In genomic region chr2:53970898-53971681, GRCh38 we compare ENCODE assay signal across 8 cellular contexts. TPM values are rescaled to one million over a fixed set of nuclear protein-coding genes. Genes with fewer than 3 reads are reported as not detected.
DNase-seq lines count a peak whose midpoint lies in the region; ATAC-seq lines count a peak whose summit lies in the region.

TSS of gene PSME4 (minus strand) at chr2:53970993. CDS start at chr2:53970784, 209 bp downstream.

- peak within 1 kb of the TSS; percentile 87 for H3K4me3 ChIP-seq in CD8-positive, alpha-beta memory T cell (ENCODE audit: low read length)
- H3K4me3 ChIP-seq in effector memory CD4-positive, alpha-beta T cell (ENCODE audit: insufficient read depth, low read depth, low read length, poor library complexity, severe bottlenecking), result peak within 1 kb of the TSS; percentile 89

- peaks cover 38% of the 10 kb centered on the region for H3K4me1 ChIP-seq in CD8-positive, alpha-beta memory T cell (ENCODE audit: insufficient read depth, low read length)
- peaks cover 11% of the 10 kb centered on the region for H3K4me1 ChIP-seq in effector memory CD4-positive, alpha-beta T cell (ENCODE audit: control insufficient read depth, insufficient read depth, low read length, poor library complexity, severe bottlenecking)

- no peaks in the 10 kb centered on the region for H3K36me3 ChIP-seq in CD8-positive, alpha-beta memory T cell (ENCODE audit: insufficient read depth, low read length)
- H3K36me3 ChIP-seq in effector memory CD4-positive, alpha-beta T cell (ENCODE audit: control insufficient read depth, insufficient read depth, low read length), result peaks cover 6% of the 10 kb centered on the region

- DNase-seq in CD8-positive, alpha-beta memory T cell, result peak; percentile 88 to 95 (median 92)
- DNase-seq in HPDE6-E6E7 (ENCODE audit: extremely low spot score), result peak; percentile 86
- peak; percentile 27 for DNase-seq in NK-92 (lab: John Stamatoyannopoulos, UW; ENCODE audit: unreplicated experiment)
- peak; percentile 86 to 90 (median 86) for DNase-seq in effector memory CD4-positive, alpha-beta T cell
- DNase-seq in lung microvascular endothelial cell (ENCODE audit: low read depth in 2 of 2), result peak; percentile 93 to 96
- peak; percentile 88 to 98 (median 91) for DNase-seq in stimulated activated CD4-positive, alpha-beta T cell treated with anti-CD3 and anti-CD28 coated beads, TNF-alpha, amount 100 ng/mL, for 4 hours (ENCODE audit: low read depth in 3 of 3)

- no peaks in the 10 kb centered on the region for H3K27me3 Mint-ChIP-seq in CD8-positive, alpha-beta memory T cell

- peaks cover 53 to 62% (median 56%) of the 10 kb centered on the region in 3 donors for H3K4me1 Mint-ChIP-seq in CD8-positive, alpha-beta memory T cell

- H3K9me3 ChIP-seq in CD8-positive, alpha-beta memory T cell (ENCODE audit: low read length), result no peaks in the 10 kb centered on the region
- no peaks in the 10 kb centered on the region for H3K9me3 ChIP-seq in effector memory CD4-positive, alpha-beta T cell (ENCODE audit: control insufficient read depth, low read length)

- no peaks in the 10 kb centered on the region for H3K27me3 ChIP-seq in CD8-positive, alpha-beta memory T cell (ENCODE audit: insufficient read depth, low read length, poor library complexity, severe bottlenecking)
- no peaks in the 10 kb centered on the region for H3K27me3 ChIP-seq in effector memory CD4-positive, alpha-beta T cell (replicated peaks; ENCODE audit: control insufficient read depth, insufficient read depth, low read length, poor library complexity, severe bottlenecking)

- no peaks in the 10 kb centered on the region for H3K9me3 Mint-ChIP-seq in CD8-positive, alpha-beta memory T cell

- H3K27ac ChIP-seq in CD8-positive, alpha-beta memory T cell (ENCODE audit: low read depth, low read length), result peak within 1 kb of the TSS; percentile 92
- peak within 1 kb of the TSS; percentile 84 for H3K27ac ChIP-seq in effector memory CD4-positive, alpha-beta T cell (ENCODE audit: insufficient read depth, low read length, poor library complexity, severe bottlenecking)

- peak within 1 kb of the TSS; percentile 94 to 99 (median 96) for H3K27ac Mint-ChIP-seq in CD8-positive, alpha-beta memory T cell

- POLR2A ChIA-PET in CD8-positive, alpha-beta memory T cell (lab: Charles Lee), result interaction anchor here (0.6 to 3.8 kb wide), 4 partner anchors 20 to 145 kb away, joined by 3 to 23 read pairs (median 6); partner anchors contain the start of gene ACYP2
- POLR2A ChIA-PET in activated CD8-positive, alpha-beta memory T cell treated with anti-CD3 and anti-CD28 coated beads for 36 hours (lab: Charles Lee), result interaction anchor here (1.0 to 2.1 kb wide), 2 partner anchors 24 to 84 kb away, joined by 5 to 9 read pairs; no protein-coding TSS in a partner anchor

- H3K4me3 Mint-ChIP-seq in CD8-positive, alpha-beta memory T cell, result peak within 1 kb of the TSS; percentile 89 to 97 (median 94)

- CTCF ChIA-PET in CD8-positive, alpha-beta memory T cell (lab: Charles Lee), result interaction anchor here (1.1 to 3.6 kb wide), 2 partner anchors 29 to 42 kb away, joined by 3 to 9 read pairs; no protein-coding TSS in a partner anchor
- CTCF ChIA-PET in activated CD8-positive, alpha-beta memory T cell treated with anti-CD3 and anti-CD28 coated beads for 36 hours (lab: Charles Lee), result no interaction called here

- peak; percentile 83 for ATAC-seq in GM19467 (IDR thresholded peaks at IDR 0.05; ENCODE audit: unreplicated experiment)

- peaks cover 3 to 46% (median 13%) of the 10 kb centered on the region in 3 donors for H3K36me3 Mint-ChIP-seq in CD8-positive, alpha-beta memory T cell

RNA-seq across cellular contexts. Expression of gene PSME4, which starts in this region (rescaled TPM):
- 10 to 100 TPM; 48.0 to 49.9 TPM for total RNA-seq in CD8-positive, alpha-beta memory T cell
- polyA plus RNA-seq in CD8-positive, alpha-beta memory T cell, result 6.2 TPM
- total RNA-seq in activated CD8-positive, alpha-beta memory T cell treated with anti-CD3 and anti-CD28 coated beads for 36 hours, result 10 to 100 TPM; 47.9 to 52.3 TPM
- 24.4 and 32.3 TPM in 2 replicates for total RNA-seq in lung microvascular endothelial cell

Comparison
In these comparisons a context has a peak if more than half of its experiments do, and no peak if none do; other contexts are left out.
1. Peak in every context shown above with its lines: DNase-seq, ATAC-seq, H3K4me3 ChIP-seq and H3K27ac ChIP-seq.
2. DNase-seq: peak in every context shown above with its lines; median percentile 94 in lung microvascular endothelial cell; 92 in CD8-positive, alpha-beta memory T cell; 91 in stimulated activated CD4-positive, alpha-beta T cell treated with anti-CD3 and anti-CD28 coated beads, TNF-alpha, amount 100 ng/mL, for 4 hours; 86 in HPDE6-E6E7; 86 in effector memory CD4-positive, alpha-beta T cell; 27 in NK-92.